8 cellular contexts compared by ENCODE assay signal in the genomic region with DNA sequence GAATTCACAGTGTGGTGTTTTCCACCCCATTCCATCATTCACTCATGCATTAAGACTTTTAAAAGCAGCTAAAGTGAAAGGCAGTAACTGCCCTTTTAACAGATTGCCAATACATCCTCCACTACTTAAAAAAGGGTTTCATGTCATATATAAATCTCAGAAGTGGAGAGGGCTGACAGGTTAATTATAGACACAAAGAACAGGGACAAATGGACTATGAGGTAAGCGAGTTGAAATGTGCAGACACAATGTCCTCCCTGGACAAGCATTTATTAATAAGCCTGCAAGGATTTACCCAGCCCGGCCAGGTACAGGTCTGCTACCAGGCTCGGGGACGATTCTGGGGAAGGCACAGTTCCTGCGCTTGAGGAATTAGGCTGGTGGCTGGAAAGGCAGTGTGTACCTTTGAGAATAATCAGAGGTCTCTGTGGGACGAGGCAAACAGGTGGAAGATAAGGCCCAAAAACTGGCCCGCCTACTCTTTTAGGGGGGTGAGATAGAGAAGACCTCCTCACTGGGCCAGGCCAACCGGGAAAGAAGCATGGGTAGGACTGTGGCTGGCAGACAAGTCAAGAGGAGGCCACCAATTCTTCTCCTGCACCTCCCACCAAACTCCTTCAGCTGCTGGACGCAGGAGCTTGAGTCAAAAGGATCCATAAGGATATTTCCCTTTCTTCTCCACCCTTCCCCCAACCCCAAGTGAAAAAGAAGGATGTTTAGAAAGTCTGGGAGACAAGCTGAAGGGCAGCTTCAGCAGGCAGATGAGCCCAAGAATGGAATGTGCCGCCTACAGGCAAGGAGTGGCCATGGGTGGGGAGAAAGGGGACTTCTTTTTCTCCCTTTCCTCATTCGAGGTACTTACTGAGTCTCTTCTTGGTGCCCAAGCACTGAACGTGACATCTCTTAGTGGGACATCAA. TPM values are rescaled to one million over a fixed set of nuclear protein-coding genes. Genes with fewer than 3 reads are reported as not detected.
DNase-seq lines count a peak whose midpoint lies in the region; ATAC-seq and TF ChIP-seq lines count a peak whose summit lies in the region.

No MANE protein-coding gene starts in this region.

- H3K4me3 ChIP-seq in ACC112 (ENCODE audit: low read depth, low read length) (peak overlapping the region; percentile 99), fibroblast of pulmonary artery (replicated peaks; ENCODE audit: low read depth, low read length) (peak overlapping the region; percentile 93), ovary (peak overlapping the region; percentile 89)

- no peaks in the 10 kb centered on the region for H3K9me3 ChIP-seq in ovary

- no peak for ATAC-seq in GM21723 (IDR thresholded peaks at IDR 0.05; ENCODE audit: unreplicated experiment)

- H3K4me1 ChIP-seq in ACC112 (ENCODE audit: control insufficient read depth, insufficient read depth, low read length, unreplicated experiment) (peaks cover 30% of the 10 kb centered on the region), ovary (ENCODE audit: insufficient read depth) (no peaks in the 10 kb centered on the region)

- peak; percentile 52 for DNase-seq in GM20000 (ENCODE audit: low spot score)
- peak; percentile 42 for DNase-seq in SHP77 treated with DMSO at 0.1 percent for 48 hours (lab: John Stamatoyannopoulos, UW)
- peak; percentile 51 for DNase-seq in fibroblast of pulmonary artery (ENCODE audit: low read depth)
- DNase-seq in ovary: no peak
- DNase-seq in NCI-H524 treated with DMSO at 0.1 percent for 48 hours (lab: John Stamatoyannopoulos, UW): no peak
- DNase-seq in OCI-M2 (lab: John Stamatoyannopoulos, UW; ENCODE audit: unreplicated experiment): no peak

- H3K27ac ChIP-seq in ACC112 (ENCODE audit: low read depth, low read length) (no peak overlapping the region), ovary (no peak overlapping the region)

- intact Hi-C loops in ovary (cut with DNase I): no loop called here

- WGBS in ovary, 3 donors: 72 to 79% (median 72%) methylated on average over 12 of the region's 12 CpGs

- H3K36me3 ChIP-seq in ACC112 (ENCODE audit: insufficient read depth, low read length) (no peaks in the 10 kb centered on the region), ovary (no peaks in the 10 kb centered on the region)

- no peak for TF ChIP-seq POLR2A in ovary (IDR thresholded peaks at IDR 0.05)

- TF ChIP-seq CTCF in GM20000 (IDR thresholded peaks at IDR 0.05; ENCODE audit: extremely low read depth, missing control alignments) (peak; percentile 21), fibroblast of pulmonary artery (IDR thresholded peaks at IDR 0.05; ENCODE audit: low read length, missing control alignments) (peak; percentile 28), ovary (IDR thresholded peaks at IDR 0.05) (no peak)

- peaks cover 55% of the 10 kb centered on the region for H3K79me2 ChIP-seq in ACC112 (ENCODE audit: control insufficient read depth, insufficient read depth, low read length, unreplicated experiment)

- H2AFZ ChIP-seq in ACC112 (ENCODE audit: low read length, unreplicated experiment): no peak overlapping the region

- TF ChIP-seq EP300 in ovary (IDR thresholded peaks at IDR 0.05): no peak

- H3K27me3 ChIP-seq in ACC112 (ENCODE audit: insufficient read depth, low read length) (no peaks in the 10 kb centered on the region), ovary (no peaks in the 10 kb centered on the region)

RNA-seq across cellular contexts. Expression of a gene that starts 1.5 kb away (rescaled TPM):
- 100 to 1,000 TPM in 1 of 7 donors, 10 to 100 TPM in 6; 13.9 to 102 (median 35.3) TPM for total RNA-seq in ovary
- polyA plus RNA-seq in ovary: 100 to 1,000 TPM in 1 of 2 donors, 10 to 100 TPM in 1; 29.7 to 138 TPM

Comparison
In these comparisons a context has a peak if more than half of its experiments do, and no peak if none do; other contexts are left out.
1. DNase-seq: peak in GM20000 (single experiment), SHP77 treated with DMSO at 0.1 percent for 48 hours (single experiment) and fibroblast of pulmonary artery (single experiment); none in ovary (0 of 5), NCI-H524 treated with DMSO at 0.1 percent for 48 hours (single experiment) and OCI-M2 (single experiment).
2. CTCF ChIP-seq: peak in GM20000 (single experiment) and fibroblast of pulmonary artery (single experiment); none in ovary (0 of 3).
3. Peak in every context shown above with its lines, with median percentiles within 50 percentile points of each other: H3K4me3 ChIP-seq.